In genomic region chr10:103712898-103713498, GRCh38 we compare ENCODE assay signal across 8 cellular contexts.
DNase-seq lines count a peak whose midpoint lies in the region; ATAC-seq, FAIRE-seq and TF ChIP-seq lines count a peak whose summit lies in the region.

No MANE protein-coding gene starts in this region.

- WGBS in testis, 2 donors, result 26 to 38% methylated on average over 6 to 8 of the region's 8 CpGs

- peaks cover 6% of the 10 kb centered on the region for H3K4me1 ChIP-seq in testis

- H3K27me3 ChIP-seq in testis, result no peaks in the 10 kb centered on the region

- intact Hi-C loops in testis (cut with DNase I; ENCODE audit: low total_unique reads), result no loop called here

- H3K9me3 Mint-ChIP-seq in activated T-helper 17 cell treated with anti-CD3 and anti-CD28 coated beads, Interleukin-2, amount 50 U/mL, for 72 hours, result no peaks in the 10 kb centered on the region

- ATAC-seq in GM18505 (IDR thresholded peaks at IDR 0.05; ENCODE audit: unreplicated experiment), result peak; percentile 52
- peak; percentile 85 for ATAC-seq in activated T-helper 17 cell treated with anti-CD3 and anti-CD28 coated beads, Interleukin-2, amount 50 U/mL, for 72 hours (replicated peaks)

- H3K4me3 ChIP-seq in testis, result no peak overlapping the region

- FAIRE-seq in HTR-8/SVneo (lab: Jason Lieb, UNC), result peak; percentile 51

- DNase-seq in AG08395 (ENCODE audit: low spot score) (peak; percentile 80), HTR-8/SVneo (ENCODE audit: insufficient read length, low spot score) (peak; percentile 79), RPMI8226 (peak; percentile 76), fibroblast of the conjunctiva (ENCODE audit: low read depth) (peak; percentile 64), occipital lobe (lab: John Stamatoyannopoulos, UW) (peak; percentile 51), testis (peak; percentile 93)

- H3K36me3 Mint-ChIP-seq in activated T-helper 17 cell treated with anti-CD3 and anti-CD28 coated beads, Interleukin-2, amount 50 U/mL, for 72 hours (ENCODE audit: low read depth), result no peaks in the 10 kb centered on the region

- H3K27me3 Mint-ChIP-seq in activated T-helper 17 cell treated with anti-CD3 and anti-CD28 coated beads, Interleukin-2, amount 50 U/mL, for 72 hours, result no peaks in the 10 kb centered on the region

- H3K4me3 Mint-ChIP-seq in activated T-helper 17 cell treated with anti-CD3 and anti-CD28 coated beads, Interleukin-2, amount 50 U/mL, for 72 hours, result no peak overlapping the region

- H3K9me3 ChIP-seq in testis, result no peaks in the 10 kb centered on the region

- TF ChIP-seq POLR2A in GM18505 (IDR thresholded peaks at IDR 0.05; ENCODE audit: borderline replicate concordance, extremely low read depth, insufficient read depth, insufficient read length) (no peak), testis (IDR thresholded peaks at IDR 0.05) (no peak)

- no peaks in the 10 kb centered on the region for H3K4me1 Mint-ChIP-seq in activated T-helper 17 cell treated with anti-CD3 and anti-CD28 coated beads, Interleukin-2, amount 50 U/mL, for 72 hours

- peak; percentile 87 to 96 (median 95) for TF ChIP-seq CTCF in testis (IDR thresholded peaks at IDR 0.05)

- H3K27ac ChIP-seq in testis, result no peak overlapping the region

- no peaks in the 10 kb centered on the region for H3K36me3 ChIP-seq in testis (ENCODE audit: low read depth, missing control alignments)

- H3K27ac Mint-ChIP-seq in activated T-helper 17 cell treated with anti-CD3 and anti-CD28 coated beads, Interleukin-2, amount 50 U/mL, for 72 hours, result peak overlapping the region; percentile 51
